Comparison of ENCODE assay signal across 8 cellular contexts in genomic region chr22:46052801-46053562, GRCh38.
DNase-seq lines count a peak whose midpoint lies in the region; ATAC-seq and TF ChIP-seq lines count a peak whose summit lies in the region.

No MANE protein-coding gene starts in this region.

- no peak for ATAC-seq in GM19351 (IDR thresholded peaks at IDR 0.05; ENCODE audit: unreplicated experiment)

- DNase-seq in GM03348 (ENCODE audit: low spot score) = peak; percentile 78
- DNase-seq in NCI-H2196 (lab: John Stamatoyannopoulos, UW; ENCODE audit: unreplicated experiment) = peak; percentile 81
- peak; percentile 29 for DNase-seq in amniotic epithelial cell (ENCODE audit: low read depth)
- peak; percentile 56 for DNase-seq in inferior parietal cortex (ENCODE audit: extremely low spot score)
- peak; percentile 89 for DNase-seq in spleen
- DNase-seq in NCI-H526 treated with DMSO at 0.1 percent for 48 hours (lab: John Stamatoyannopoulos, UW) = no peak
- DNase-seq in ureter (ENCODE audit: low spot score) = no peak

- H3K4me1 ChIP-seq in spleen = peaks cover 47 to 97% (median 90%) of the 10 kb centered on the region in 6 donors

- intact Hi-C loops in spleen (cut with DNase I; ENCODE audit: low total_unique reads) = no loop called here

- peak overlapping the region; percentile 97 to 99 (median 98) for H3K27ac ChIP-seq in spleen

- H3K4me3 ChIP-seq in spleen = peak overlapping the region; percentile 58 to 88 (median 63)

- no peak for TF ChIP-seq CTCF in spleen (IDR thresholded peaks at IDR 0.05 in 8 of 11, conservative IDR thresholded peaks at IDR 0.05 in 3 of 11)

- no peaks in the 10 kb centered on the region for H3K27me3 ChIP-seq in spleen (replicated peaks in 1 of 7)

- TF ChIP-seq POLR2A in spleen (IDR thresholded peaks at IDR 0.05) = peak in 1 of 3 donors; percentile 37

- 3 to 24% (median 8%) methylated on average over 18 to 26 of the region's 26 CpGs for WGBS in spleen, 5 donors

- H3K36me3 ChIP-seq in spleen = peaks cover 0 to 4% (median 0%) of the 10 kb centered on the region in 6 donors

- H3K9me3 ChIP-seq in spleen = no peaks in the 10 kb centered on the region

Comparison
In these comparisons a context has a peak if more than half of its experiments do, and no peak if none do; other contexts are left out.
1. DNase-seq: peak in GM03348 (single experiment), NCI-H2196 (single experiment), amniotic epithelial cell (single experiment), inferior parietal cortex (single experiment) and spleen (single experiment); none in NCI-H526 treated with DMSO at 0.1 percent for 48 hours (single experiment) and ureter (single experiment).